In genomic region chr10:6491841-6492609, GRCh38 we compare ENCODE assay signal across 14 cellular contexts.
DNase-seq lines count a peak whose midpoint lies in the region; ATAC-seq, FAIRE-seq and TF ChIP-seq lines count a peak whose summit lies in the region.
"Had no signal": no experiment of that assay in that cellular context is flagged by ENCODE, and none has a peak within 500 bp of the region (broad histone marks: within the 10 kb centered on the region; RNA-seq: fewer than 3 reads in every experiment).

No MANE protein-coding gene starts in this region.

- TF ChIP-seq CTCF in ascending aorta (IDR thresholded peaks at IDR 0.05), result no peak

- H3K36me3 Mint-ChIP-seq in activated T-cell treated with anti-CD3 and anti-CD28 coated beads, Interleukin-2, amount 50 U/mL, for 72 hours (ENCODE audit: insufficient read depth in 2 of 2), result peaks cover 15 to 36% of the 10 kb centered on the region in 2 donors

- WGBS in small intestine, 3 donors, result 72 to 89% (median 79%) methylated on average over 9 of the region's 9 CpGs

- H3K27me3 Mint-ChIP-seq in activated T-cell treated with anti-CD3 and anti-CD28 coated beads, Interleukin-2, amount 50 U/mL, for 72 hours (ENCODE audit: low read depth), result no peaks in the 10 kb centered on the region

- DNase-seq in activated T-cell treated with anti-CD3 and anti-CD28 coated beads, Interleukin-2, amount 50 U/mL, for 72 hours, result no peak
- no peak for DNase-seq in activated T-cell treated with anti-CD3 and anti-CD28 coated beads, Interleukin-2, amount 50 U/mL, for 48 hours
- DNase-seq in T-helper 22 cell (ENCODE audit: low read depth), result peak; percentile 13
- peak; percentile 68 for DNase-seq in central memory CD4-positive, alpha-beta T cell
- peak; percentile 37 for DNase-seq in small intestine
- DNase-seq in ascending aorta (ENCODE audit: low spot score in 2 of 2), result no peak
- DNase-seq in NCI-H2029 (lab: John Stamatoyannopoulos, UW), result no peak
- DNase-seq: NCI-H146, NCI-H446, nephron progenitor cell, thyroid gland had no signal

- H3K4me3 ChIP-seq in small intestine (ENCODE audit: low read depth in 1 of 2, low read length in 2 of 2) (no peak overlapping the region), ascending aorta (no peak overlapping the region)
- H3K4me3 ChIP-seq: SJSA1, thyroid gland had no signal

- H3K9me3 ChIP-seq in small intestine (ENCODE audit: control insufficient read depth, low read depth) (no peaks in the 10 kb centered on the region), ascending aorta (no peaks in the 10 kb centered on the region)
- H3K9me3 ChIP-seq: SJSA1, thyroid gland had no signal

- H3K27ac Mint-ChIP-seq in activated T-cell treated with anti-CD3 and anti-CD28 coated beads, Interleukin-2, amount 50 U/mL, for 72 hours, result peak overlapping the region; percentile 94
- H3K27ac Mint-ChIP-seq: nephron progenitor cell had no signal

- H3K36me3 ChIP-seq in small intestine (ENCODE audit: control insufficient read depth in 2 of 2, insufficient read depth in 2 of 2, low read length in 2 of 2) (no peaks in the 10 kb centered on the region), ascending aorta (no peaks in the 10 kb centered on the region)
- H3K36me3 ChIP-seq: SJSA1 had no signal

- peak overlapping the region in 1 of 2 donors; percentile 18 for H3K27ac ChIP-seq in small intestine (ENCODE audit: low read depth in 1 of 2, low read length in 1 of 2)
- no peak overlapping the region for H3K27ac ChIP-seq in ascending aorta
- H3K27ac ChIP-seq: SJSA1, thyroid gland had no signal

- H3K27me3 ChIP-seq in small intestine (ENCODE audit: control insufficient read depth in 2 of 2, insufficient read depth in 2 of 2, low read length in 2 of 2) (no peaks in the 10 kb centered on the region), ascending aorta (no peaks in the 10 kb centered on the region)
- H3K27me3 ChIP-seq: thyroid gland had no signal

- H3K4me1 ChIP-seq in small intestine (ENCODE audit: control insufficient read depth in 2 of 2, insufficient read depth in 1 of 2, low read depth in 1 of 2, low read length in 1 of 2), result peaks cover 0 to 2% of the 10 kb centered on the region in 2 donors
- no peaks in the 10 kb centered on the region for H3K4me1 ChIP-seq in ascending aorta
- H3K4me1 ChIP-seq: SJSA1, thyroid gland had no signal

- ATAC-seq in activated T-cell treated with anti-CD3 and anti-CD28 coated beads, Interleukin-2, amount 50 U/mL, for 72 hours (replicated peaks in 1 of 2), result peak in 1 of 2 donors; percentile 25
- ATAC-seq in HG03139 (IDR thresholded peaks at IDR 0.05; ENCODE audit: unreplicated experiment), result no peak

- H3K4me1 Mint-ChIP-seq in activated T-cell treated with anti-CD3 and anti-CD28 coated beads, Interleukin-2, amount 50 U/mL, for 72 hours (ENCODE audit: low read depth), result peaks cover 9% of the 10 kb centered on the region
- H3K4me1 Mint-ChIP-seq: nephron progenitor cell had no signal

- peak overlapping the region; percentile 73 to 87 for H3K4me3 Mint-ChIP-seq in activated T-cell treated with anti-CD3 and anti-CD28 coated beads, Interleukin-2, amount 50 U/mL, for 72 hours
- H3K4me3 Mint-ChIP-seq: nephron progenitor cell had no signal

- FAIRE-seq in small intestine (lab: Jason Lieb, UNC), result no peak
- FAIRE-seq: TTC549 had no signal

- no peaks in the 10 kb centered on the region for H3K9me3 Mint-ChIP-seq in activated T-cell treated with anti-CD3 and anti-CD28 coated beads, Interleukin-2, amount 50 U/mL, for 72 hours
- H3K9me3 Mint-ChIP-seq: nephron progenitor cell had no signal

- intact Hi-C loops in ascending aorta (cut with DNase I), result no loop called here

Comparison
In these comparisons a context has a peak if more than half of its experiments do, and no peak if none do; other contexts are left out.
1. DNase-seq: peak in T-helper 22 cell (single experiment), central memory CD4-positive, alpha-beta T cell (single experiment) and small intestine (single experiment); none in activated T-cell treated with anti-CD3 and anti-CD28 coated beads, Interleukin-2, amount 50 U/mL, for 72 hours (0 of 2), activated T-cell treated with anti-CD3 and anti-CD28 coated beads, Interleukin-2, amount 50 U/mL, for 48 hours (0 of 2), ascending aorta (0 of 2) and NCI-H2029 (single experiment).